Comparison of ENCODE assay signal across 8 cellular contexts in genomic region chr2:1769703-1770422, GRCh38. TPM values are rescaled to one million over a fixed set of nuclear protein-coding genes. Genes with fewer than 3 reads are reported as not detected.
DNase-seq lines count a peak whose midpoint lies in the region; ATAC-seq and TF ChIP-seq lines count a peak whose summit lies in the region.

No MANE protein-coding gene starts in this region.

- no peak overlapping the region for H3K4me3 Mint-ChIP-seq in activated T-helper 17 cell treated with anti-CD3 and anti-CD28 coated beads, Interleukin-2, amount 50 U/mL, for 72 hours

- no peaks in the 10 kb centered on the region for H3K4me1 ChIP-seq in prostate gland (replicated peaks)

- H3K4me3 ChIP-seq in GM12864 (ENCODE audit: low read depth, low read length) = no peak overlapping the region
- no peak overlapping the region for H3K4me3 ChIP-seq in prostate gland

- no peaks in the 10 kb centered on the region for H3K27me3 Mint-ChIP-seq in activated T-helper 17 cell treated with anti-CD3 and anti-CD28 coated beads, Interleukin-2, amount 50 U/mL, for 72 hours

- no peaks in the 10 kb centered on the region for H3K27me3 ChIP-seq in prostate gland (replicated peaks; ENCODE audit: insufficient read depth)

- peak; percentile 24 for DNase-seq in GM12864 (ENCODE audit: low read depth)
- peak; percentile 79 for DNase-seq in NCI-H748 (lab: John Stamatoyannopoulos, UW; ENCODE audit: unreplicated experiment)
- no peak for DNase-seq in Right ventricle myocardium inferior (ENCODE audit: missing footprints)
- DNase-seq in prostate gland (ENCODE audit: low spot score) = peak; percentile 75
- DNase-seq in GF-D8 (lab: John Stamatoyannopoulos, UW) = no peak

- no peak overlapping the region for H3K27ac Mint-ChIP-seq in activated T-helper 17 cell treated with anti-CD3 and anti-CD28 coated beads, Interleukin-2, amount 50 U/mL, for 72 hours

- intact Hi-C loops in Right ventricle myocardium inferior (cut with DNase I) (no loop called here), prostate gland (cut with DNase I) (loop anchor here (5.0 kb wide), 1 partner anchor 218 kb away; no protein-coding TSS in a partner anchor)

- TF ChIP-seq POLR2A in prostate gland (IDR thresholded peaks at IDR 0.05) = no peak

- no peaks in the 10 kb centered on the region for H3K4me1 Mint-ChIP-seq in activated T-helper 17 cell treated with anti-CD3 and anti-CD28 coated beads, Interleukin-2, amount 50 U/mL, for 72 hours

- peak; percentile 84 for TF ChIP-seq CTCF in GM12864 (IDR thresholded peaks at IDR 0.05; ENCODE audit: low read depth, low read length, missing control alignments)
- peak; percentile 75 to 87 (median 82) for TF ChIP-seq CTCF in prostate gland (IDR thresholded peaks at IDR 0.05)

- H3K9me3 Mint-ChIP-seq in activated T-helper 17 cell treated with anti-CD3 and anti-CD28 coated beads, Interleukin-2, amount 50 U/mL, for 72 hours = no peaks in the 10 kb centered on the region

- H3K36me3 Mint-ChIP-seq in activated T-helper 17 cell treated with anti-CD3 and anti-CD28 coated beads, Interleukin-2, amount 50 U/mL, for 72 hours (ENCODE audit: low read depth) = no peaks in the 10 kb centered on the region

- H3K27ac ChIP-seq in prostate gland = no peak overlapping the region

- H3K9me3 ChIP-seq in prostate gland = no peaks in the 10 kb centered on the region

- WGBS in prostate gland = 55% methylated on average over 13 of the region's 13 CpGs

- peak; percentile 58 for ATAC-seq in HG03103 (IDR thresholded peaks at IDR 0.05; ENCODE audit: low read depth, unreplicated experiment)
- ATAC-seq in activated T-helper 17 cell treated with anti-CD3 and anti-CD28 coated beads, Interleukin-2, amount 50 U/mL, for 72 hours (replicated peaks) = peak; percentile 54
- peak; percentile 42 for ATAC-seq in Right ventricle myocardium inferior
- no peak for ATAC-seq in GM19328 (IDR thresholded peaks at IDR 0.05; ENCODE audit: unreplicated experiment)

- H3K36me3 ChIP-seq in prostate gland = no peaks in the 10 kb centered on the region

RNA-seq across cellular contexts. Expression of gene PXDN, which starts 25.5 kb away (rescaled TPM):
- not detected for total RNA-seq in activated T-helper 17 cell treated with anti-CD3 and anti-CD28 coated beads, Interleukin-2, amount 50 U/mL, for 72 hours
- total RNA-seq in Right ventricle myocardium inferior (19.7 TPM), prostate gland (10 to 100 TPM; 29.5 to 40.8 TPM)

Comparison
In these comparisons a context has a peak if more than half of its experiments do, and no peak if none do; other contexts are left out.
1. DNase-seq: peak in GM12864 (single experiment), NCI-H748 (single experiment) and prostate gland (single experiment); none in Right ventricle myocardium inferior (single experiment) and GF-D8 (single experiment).
2. RNA of gene PXDN, which starts 25.5 kb away (total RNA-seq): 29.5 to 40.8 TPM in prostate gland and 19.7 TPM in Right ventricle myocardium inferior (single experiment); not detected in activated T-helper 17 cell treated with anti-CD3 and anti-CD28 coated beads, Interleukin-2, amount 50 U/mL, for 72 hours; every median in the first group is over 10 times any median in the second.